In the genomic region with DNA sequence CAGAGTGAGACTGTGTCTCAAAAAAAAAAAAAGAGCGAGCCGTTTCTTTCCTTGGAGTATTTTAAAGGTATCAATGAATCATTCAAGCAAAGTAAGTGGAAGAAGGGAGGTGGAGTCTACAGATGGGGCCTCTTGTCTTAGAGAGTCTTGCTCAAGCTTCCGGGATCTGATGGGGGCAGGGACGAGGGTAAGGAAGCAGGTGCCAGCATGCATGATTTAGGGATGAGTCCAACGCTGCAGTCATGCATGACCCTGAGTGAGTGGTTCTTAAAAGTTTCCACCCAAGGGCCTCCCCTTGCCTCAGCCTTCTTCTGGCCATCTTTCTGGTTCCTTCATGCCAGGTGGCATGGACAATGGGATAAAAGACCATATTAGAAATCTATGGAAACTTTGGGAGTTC, we compare ENCODE assay signal across 14 cellular contexts.
DNase-seq lines count a peak whose midpoint lies in the region; ATAC-seq and TF ChIP-seq lines count a peak whose summit lies in the region.
"Had no signal": no experiment of that assay in that cellular context is flagged by ENCODE, and none has a peak within 500 bp of the region (broad histone marks: within the 10 kb centered on the region; RNA-seq: fewer than 3 reads in every experiment).

No MANE protein-coding gene starts in this region.

- peak; percentile 33 for DNase-seq in 8988T
- DNase-seq in HPDE6-E6E7 (ENCODE audit: extremely low spot score): peak; percentile 87
- DNase-seq in RKO (ENCODE audit: low spot score): peak; percentile 70
- DNase-seq in foreskin keratinocyte: peak; percentile 92 to 96
- no peak for DNase-seq in activated T-cell treated with anti-CD3 and anti-CD28 coated beads, Interleukin-2, amount 50 U/mL, for 1 hour
- no peak for DNase-seq in G401 (ENCODE audit: low spot score)
- no peak for DNase-seq in DMS53 (lab: John Stamatoyannopoulos, UW)
- DNase-seq: activated CD4-positive, alpha-beta T cell treated with anti-CD3 and anti-CD28 coated beads, Interleukin-2, amount 10 ng/mL, durations not matched to agents 7 days and 5 days; activated effector memory CD4-positive, alpha-beta T cell treated with anti-CD3 and anti-CD28 coated beads, Interleukin-2, amount 50 U/mL, for 16 hours; islet precursor cell; MM.1S; NCI-H526 had no signal

- TF ChIP-seq CTCF in foreskin keratinocyte (conservative IDR thresholded peaks at IDR 0.05): no peak

- peak overlapping the region; percentile 47 for H3K27ac ChIP-seq in foreskin keratinocyte
- H3K27ac ChIP-seq: neutrophil had no signal

- peak; percentile 99 for ATAC-seq in foreskin keratinocyte
- ATAC-seq in HG02610 (IDR thresholded peaks at IDR 0.05; ENCODE audit: unreplicated experiment): no peak

- no peaks in the 10 kb centered on the region for H3K27me3 ChIP-seq in foreskin keratinocyte
- H3K27me3 ChIP-seq: neutrophil had no signal

- peaks cover 17% of the 10 kb centered on the region for H3K4me1 ChIP-seq in foreskin keratinocyte

- in situ Hi-C loops in G401 (cut with HindIII; ENCODE audit: low sequenced_read_pairs): no loop called here

Comparison
In these comparisons a context has a peak if more than half of its experiments do, and no peak if none do; other contexts are left out.
1. DNase-seq: peak in 8988T (single experiment), HPDE6-E6E7 (single experiment), RKO (single experiment) and foreskin keratinocyte (2 of 2); none in activated T-cell treated with anti-CD3 and anti-CD28 coated beads, Interleukin-2, amount 50 U/mL, for 1 hour (single experiment), G401 (single experiment) and DMS53 (single experiment).